ENCODE assay signal across 12 cellular contexts in the genomic region with DNA sequence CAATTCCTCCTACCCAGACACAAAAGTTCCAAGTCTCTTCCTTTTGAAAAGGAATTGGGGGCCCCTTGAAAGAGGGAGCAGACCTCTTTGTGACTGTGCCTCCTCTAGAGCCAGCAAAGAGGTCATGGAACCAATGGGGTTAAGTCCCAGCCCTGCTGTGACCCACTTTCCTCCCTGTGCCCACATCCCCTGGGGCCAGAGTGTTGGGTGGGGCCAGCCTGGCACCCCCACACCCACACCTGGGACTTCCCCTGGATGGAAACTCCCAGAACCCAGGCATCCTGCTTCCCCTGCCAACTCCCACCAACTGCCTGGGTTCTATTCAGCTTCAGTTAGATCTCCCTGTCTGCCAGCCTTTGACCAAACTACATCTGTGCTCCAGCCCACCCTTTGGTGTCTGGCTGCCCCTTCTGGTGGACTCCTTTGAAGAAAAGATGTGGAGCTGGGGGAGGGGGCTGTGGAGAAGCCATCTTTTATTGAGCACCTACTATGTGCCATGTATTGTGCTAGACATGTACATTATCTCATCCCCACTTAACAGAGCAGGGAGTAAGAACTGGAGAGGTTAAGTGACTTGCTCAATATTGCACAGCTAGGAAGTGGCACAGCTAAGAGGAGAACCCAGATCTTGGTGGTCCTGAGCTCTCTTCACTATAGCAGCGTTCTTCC. TPM values are rescaled to one million over a fixed set of nuclear protein-coding genes. Genes with fewer than 3 reads are reported as not detected.
DNase-seq lines count a peak whose midpoint lies in the region; ATAC-seq and TF ChIP-seq lines count a peak whose summit lies in the region.
"Had no signal": no experiment of that assay in that cellular context is flagged by ENCODE, and none has a peak within 500 bp of the region (broad histone marks: within the 10 kb centered on the region; RNA-seq: fewer than 3 reads in every experiment).

No MANE protein-coding gene starts in this region.

- no peaks in the 10 kb centered on the region for H3K27me3 ChIP-seq in GM23338 (ENCODE audit: insufficient read depth)

- DNase-seq in GM23338 (ENCODE audit: low spot score) (no peak), natural killer cell (no peak), DMS153 (lab: John Stamatoyannopoulos, UW) (no peak), AG20443 (ENCODE audit: low spot score) (no peak), NCI-H2081 (lab: John Stamatoyannopoulos, UW) (no peak), HK-2 (ENCODE audit: unreplicated experiment) (no peak)
- no peak for DNase-seq in T-helper 2 cell treated with Interferon-gamma antibody and Interleukin-4, amounts not matched to agents 5 μg/mL and 100 μg/mL, for 36 hours (ENCODE audit: low spot score)
- peak; percentile 88 for DNase-seq in activated effector memory CD4-positive, alpha-beta T cell treated with anti-CD3 and anti-CD28 coated beads, Interleukin-2, amount 50 U/mL, for 16 hours
- DNase-seq: gastrocnemius medialis, Kasumi-1, left cardiac atrium had no signal

- no peaks in the 10 kb centered on the region for H3K9me2 ChIP-seq in GM23338 (ENCODE audit: insufficient read depth)

- H3K4me1 ChIP-seq in GM23338 (ENCODE audit: insufficient read depth), result peaks cover 50% of the 10 kb centered on the region

- peaks cover 15% of the 10 kb centered on the region; the same call in 1 of the 2 replicates for H3F3A ChIP-seq in GM23338 (replicated peaks; ENCODE audit: low read depth)

- H3K4me1 Mint-ChIP-seq in GM23338 (peaks cover 59% of the 10 kb centered on the region), natural killer cell (peaks cover 27 to 31% of the 10 kb centered on the region in 2 donors)
- H3K4me1 Mint-ChIP-seq in T-helper 2 cell treated with Interferon-gamma antibody and Interleukin-4, amounts not matched to agents 5 μg/mL and 100 μg/mL, for 36 hours (ENCODE audit: low read depth), result peaks cover 36% of the 10 kb centered on the region

- H2AFZ ChIP-seq in GM23338, result peak overlapping the region; percentile 57

- ATAC-seq in GM23338, result no peak
- ATAC-seq in natural killer cell, result peak; percentile 32 to 71 (median 59)
- ATAC-seq: gastrocnemius medialis, left cardiac atrium had no signal

- no peak overlapping the region for H3K27ac Mint-ChIP-seq in GM23338
- peak overlapping the region; percentile 41 for H3K27ac Mint-ChIP-seq in T-helper 2 cell treated with Interferon-gamma antibody and Interleukin-4, amounts not matched to agents 5 μg/mL and 100 μg/mL, for 36 hours
- peak overlapping the region in 1 of 2 donors; percentile 67 for H3K27ac Mint-ChIP-seq in natural killer cell
- H3K27ac Mint-ChIP-seq: dendritic cell treated with granulocyte-macrophage colony-stimulating factor and Interleukin-4, amounts not matched to agents 40 ng/mL and 50 ng/mL, for 4 days had no signal

- H3K27me3 Mint-ChIP-seq in GM23338 (ENCODE audit: insufficient read depth, low read depth, poor library complexity), result peaks cover 20% of the 10 kb centered on the region
- no peaks in the 10 kb centered on the region for H3K27me3 Mint-ChIP-seq in T-helper 2 cell treated with Interferon-gamma antibody and Interleukin-4, amounts not matched to agents 5 μg/mL and 100 μg/mL, for 36 hours (ENCODE audit: low read depth)
- no peaks in the 10 kb centered on the region for H3K27me3 Mint-ChIP-seq in natural killer cell (ENCODE audit: low read depth in 2 of 2)

- H3K4me2 ChIP-seq in GM23338, result peak overlapping the region; percentile 93

- H3K27ac ChIP-seq in GM23338 (ENCODE audit: low read depth), result no peak overlapping the region
- H3K27ac ChIP-seq: gastrocnemius medialis had no signal

- no peaks in the 10 kb centered on the region for H4K20me1 ChIP-seq in GM23338 (replicated peaks; ENCODE audit: insufficient read depth)

- H3K4me3 ChIP-seq in GM23338, result no peak overlapping the region
- H3K4me3 ChIP-seq: gastrocnemius medialis had no signal

- TF ChIP-seq CTCF in GM23338 (conservative IDR thresholded peaks at IDR 0.05; ENCODE audit: low read depth in 2 of 2) (no peak), natural killer cell (IDR thresholded peaks at IDR 0.05) (no peak)

- intact Hi-C loops in natural killer cell (cut with micrococcal nuclease), result no loop called here

- H3K79me2 ChIP-seq in GM23338 (replicated peaks; ENCODE audit: insufficient read depth), result no peaks in the 10 kb centered on the region

- H3K36me3 Mint-ChIP-seq in GM23338 (ENCODE audit: low read depth) (no peaks in the 10 kb centered on the region), natural killer cell (no peaks in the 10 kb centered on the region)
- no peaks in the 10 kb centered on the region for H3K36me3 Mint-ChIP-seq in T-helper 2 cell treated with Interferon-gamma antibody and Interleukin-4, amounts not matched to agents 5 μg/mL and 100 μg/mL, for 36 hours (ENCODE audit: low read depth)

- H3K9me3 Mint-ChIP-seq in GM23338 (no peaks in the 10 kb centered on the region), natural killer cell (no peaks in the 10 kb centered on the region)
- no peaks in the 10 kb centered on the region for H3K9me3 Mint-ChIP-seq in T-helper 2 cell treated with Interferon-gamma antibody and Interleukin-4, amounts not matched to agents 5 μg/mL and 100 μg/mL, for 36 hours
- H3K9me3 Mint-ChIP-seq: dendritic cell treated with granulocyte-macrophage colony-stimulating factor and Interleukin-4, amounts not matched to agents 40 ng/mL and 50 ng/mL, for 4 days had no signal

- H3K4me3 Mint-ChIP-seq in GM23338, result no peak overlapping the region; the same call in 2 of the 3 replicates
- H3K4me3 Mint-ChIP-seq in T-helper 2 cell treated with Interferon-gamma antibody and Interleukin-4, amounts not matched to agents 5 μg/mL and 100 μg/mL, for 36 hours, result peak overlapping the region; percentile 35
- peak overlapping the region; percentile 31 for H3K4me3 Mint-ChIP-seq in natural killer cell
- H3K4me3 Mint-ChIP-seq: dendritic cell treated with granulocyte-macrophage colony-stimulating factor and Interleukin-4, amounts not matched to agents 40 ng/mL and 50 ng/mL, for 4 days had no signal

- no peaks in the 10 kb centered on the region for H3K36me3 ChIP-seq in GM23338 (ENCODE audit: insufficient read depth)
- H3K36me3 ChIP-seq: gastrocnemius medialis had no signal

TF ChIP-seq in GM23338, 12 proteins besides CTCF, POLR2A, EP300 and RAD21 (continues in another document):
- TF ChIP-seq, protein P1, sequence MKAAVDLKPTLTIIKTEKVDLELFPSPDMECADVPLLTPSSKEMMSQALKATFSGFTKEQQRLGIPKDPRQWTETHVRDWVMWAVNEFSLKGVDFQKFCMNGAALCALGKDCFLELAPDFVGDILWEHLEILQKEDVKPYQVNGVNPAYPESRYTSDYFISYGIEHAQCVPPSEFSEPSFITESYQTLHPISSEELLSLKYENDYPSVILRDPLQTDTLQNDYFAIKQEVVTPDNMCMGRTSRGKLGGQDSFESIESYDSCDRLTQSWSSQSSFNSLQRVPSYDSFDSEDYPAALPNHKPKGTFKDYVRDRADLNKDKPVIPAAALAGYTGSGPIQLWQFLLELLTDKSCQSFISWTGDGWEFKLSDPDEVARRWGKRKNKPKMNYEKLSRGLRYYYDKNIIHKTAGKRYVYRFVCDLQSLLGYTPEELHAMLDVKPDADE (IDR thresholded peaks at IDR 0.05), result no peak

RNA-seq across cellular contexts. Expression of a gene that starts 4.6 kb away (rescaled TPM):
- 39.3 and 50.2 TPM in 2 replicates for total RNA-seq in GM23338 (2014; rRNA removed; shearing (Covaris generic))
- polyA plus RNA-seq in GM23338 (2016; fragmentation: Nextera tagmentation; extraction: Ambion mirVana), result 16.4 and 18.5 TPM in 2 replicates
- total RNA-seq in natural killer cell, result 10 to 100 TPM; 24.0 to 30.6 (median 27.5) TPM

RNA-seq across cellular contexts. Expression of a gene that starts 29.5 kb away (rescaled TPM):
- total RNA-seq in GM23338 (2014; rRNA removed; shearing (Covaris generic)), result 0.39 TPM in 1 of 2 replicates, not detected in the other
- polyA plus RNA-seq in GM23338 (2016; fragmentation: Nextera tagmentation; extraction: Ambion mirVana), result 0.32 and 0.43 TPM in 2 replicates
- total RNA-seq in natural killer cell, result 100 to 1,000 TPM; 329 to 441 (median 439) TPM

RNA-seq across cellular contexts. Expression of a gene that starts 31.5 kb away (rescaled TPM):
- total RNA-seq in GM23338 (2014; rRNA removed; shearing (Covaris generic)), result 39.6 and 56.5 TPM in 2 replicates
- 12.7 and 13.2 TPM in 2 replicates for polyA plus RNA-seq in GM23338 (2016; fragmentation: Nextera tagmentation; extraction: Ambion mirVana)
- 1 to 10 TPM; 1.9 to 5.8 (median 3.1) TPM for total RNA-seq in natural killer cell

RNA-seq across cellular contexts. Expression of a gene that starts 55.9 kb away (rescaled TPM):
- total RNA-seq in GM23338 (2014; rRNA removed; shearing (Covaris generic)), result 3.6 and 7.1 TPM in 2 replicates
- polyA plus RNA-seq in GM23338 (2016; fragmentation: Nextera tagmentation; extraction: Ambion mirVana), result 3.1 and 3.2 TPM in 2 replicates
- total RNA-seq in natural killer cell, result 10 to 100 TPM; 50.8 to 54.4 (median 53.0) TPM

RNA-seq across cellular contexts. Expression of a gene that starts 56.1 kb away (rescaled TPM):
- 13.0 and 13.2 TPM in 2 replicates for total RNA-seq in GM23338 (2014; rRNA removed; shearing (Covaris generic))
- 1.3 and 2.6 TPM in 2 replicates for polyA plus RNA-seq in GM23338 (2016; fragmentation: Nextera tagmentation; extraction: Ambion mirVana)
- 10 to 100 TPM; 37.1 to 65.9 (median 45.3) TPM for total RNA-seq in natural killer cell

Comparison
In these comparisons a context has a peak if more than half of its experiments do, and no peak if none do; other contexts are left out.
1. RNA of a gene that starts 29.5 kb away (total RNA-seq): 329 to 441 TPM in natural killer cell; 0.39 TPM in GM23338; every median in the first group is over 100 times any median in the second.